Comparison of ENCODE assay signal across 16 cellular contexts in genomic region chr12:49251357-49251756, GRCh38. TPM values are rescaled to one million over a fixed set of nuclear protein-coding genes. Genes with fewer than 3 reads are reported as not detected.
DNase-seq lines count a peak whose midpoint lies in the region; TF ChIP-seq lines count a peak whose summit lies in the region.
"Had no signal": no experiment of that assay in that cellular context is flagged by ENCODE, and none has a peak within 500 bp of the region (broad histone marks: within the 10 kb centered on the region; RNA-seq: fewer than 3 reads in every experiment).

No MANE protein-coding gene starts in this region.

- DNase-seq in HCEC 1CT: peak; percentile 57
- peak; percentile 61 for DNase-seq in M059J (ENCODE audit: low read depth)
- DNase-seq in fibroblast of mammary gland (ENCODE audit: low read depth): peak; percentile 37
- DNase-seq in DMS153 treated with DMSO at 0.1 percent for 48 hours (lab: John Stamatoyannopoulos, UW; ENCODE audit: unreplicated experiment): no peak
- DNase-seq in NCI-H2081 treated with DMSO at 0.1 percent for 48 hours (lab: John Stamatoyannopoulos, UW): no peak
- no peak for DNase-seq in stimulated activated CD4-positive, alpha-beta T cell treated with anti-CD3 and anti-CD28 coated beads, Interleukin-4, amount 100 ng/mL, for 4 hours
- DNase-seq: C1 segment of cervical spinal cord; Calu3; CD4-positive, alpha-beta memory T cell; COR-L47; DND-41; GDM1; GM23248; H7 had no signal

- no peak for TF ChIP-seq CTCF in fibroblast of mammary gland (conservative IDR thresholded peaks at IDR 0.05; ENCODE audit: control insufficient read depth, insufficient read depth, low read depth, low read length)

- no peak overlapping the region for H3K4me3 ChIP-seq in fibroblast of mammary gland (ENCODE audit: control insufficient read depth, low read depth, low read length)
- H3K4me3 ChIP-seq: GM12878, GM23248 had no signal

RNA-seq across cellular contexts. Expression of gene TUBA1C, which starts 13.5 kb away (rescaled TPM):
- 1,117 and 1,179 TPM in 2 replicates for total RNA-seq in M059J (2014; rRNA removed; shearing (Covaris generic))

RNA-seq across cellular contexts. Expression of gene PRPH, which starts 43.6 kb away (rescaled TPM):
- 0.12 TPM in 1 of 2 replicates, not detected in the other for total RNA-seq in M059J (2014; rRNA removed; shearing (Covaris generic))
- total RNA-seq: A673, Calu3, GM23248 had no signal

Comparison
In these comparisons a context has a peak if more than half of its experiments do, and no peak if none do; other contexts are left out.
1. DNase-seq: peak in HCEC 1CT (single experiment), M059J (single experiment) and fibroblast of mammary gland (single experiment); none in DMS153 treated with DMSO at 0.1 percent for 48 hours (single experiment), NCI-H2081 treated with DMSO at 0.1 percent for 48 hours (single experiment) and stimulated activated CD4-positive, alpha-beta T cell treated with anti-CD3 and anti-CD28 coated beads, Interleukin-4, amount 100 ng/mL, for 4 hours (0 of 2).